18 cellular contexts compared by ENCODE assay signal in genomic region chr16:65523258-65523950, GRCh38.
DNase-seq lines count a peak whose midpoint lies in the region; ATAC-seq, FAIRE-seq and TF ChIP-seq lines count a peak whose summit lies in the region.
"Had no signal": no experiment of that assay in that cellular context is flagged by ENCODE, and none has a peak within 500 bp of the region (broad histone marks: within the 10 kb centered on the region; RNA-seq: fewer than 3 reads in every experiment).

No MANE protein-coding gene starts in this region.

- H3K27ac Mint-ChIP-seq in osteocyte (ENCODE audit: unreplicated experiment): peak overlapping the region; percentile 38
- H3K27ac Mint-ChIP-seq: B cell; CD4-positive, alpha-beta memory T cell had no signal

- peak overlapping the region; percentile 52 to 73 for H3K4me2 ChIP-seq in H1 (ENCODE audit: insufficient read depth in 1 of 2, low read depth in 2 of 2, low read length in 2 of 2)

- H3K14ac ChIP-seq in H1 (ENCODE audit: insufficient read length): no peak overlapping the region

- H2BK15ac ChIP-seq in H1 (ENCODE audit: low read length): no peak overlapping the region

- no peak overlapping the region for H2AK5ac ChIP-seq in H1 (ENCODE audit: low read depth, low read length)

- H2BK12ac ChIP-seq in H1 (ENCODE audit: low read depth, low read length): peak overlapping the region; percentile 30; the same call in 1 of the 2 replicates

- peaks cover 4 to 21% (median 18%) of the 10 kb centered on the region in 4 experiments; a peak in 4 of 7 replicates for H3K4me1 ChIP-seq in H1 (replicated peaks in 1 of 4; ENCODE audit: control insufficient read depth in 3 of 4, insufficient read depth in 4 of 4, low read length in 3 of 4)

- peaks cover 46% of the 10 kb centered on the region for H3K4me1 Mint-ChIP-seq in osteocyte (ENCODE audit: unreplicated experiment)
- H3K4me1 Mint-ChIP-seq: B cell; CD4-positive, alpha-beta memory T cell had no signal

- H3K23ac ChIP-seq in H1 (ENCODE audit: insufficient read length): no peak overlapping the region

- peak overlapping the region; percentile 33 for H4K5ac ChIP-seq in H1 (ENCODE audit: insufficient read length, low read depth, low read length)

- H2AFZ ChIP-seq in H1 (ENCODE audit: low read length): peak overlapping the region; percentile 48; the same call in 1 of the 2 replicates

- no peak overlapping the region for H3K4ac ChIP-seq in H1 (replicated peaks; ENCODE audit: insufficient read length, low read depth, low read length)

- peaks cover 4% of the 10 kb centered on the region for H3K36me3 Mint-ChIP-seq in osteocyte (ENCODE audit: unreplicated experiment)
- H3K36me3 Mint-ChIP-seq: CD4-positive, alpha-beta memory T cell had no signal

- H3K27ac ChIP-seq in H1 (ENCODE audit: low read depth, low read length): no peak overlapping the region
- H3K27ac ChIP-seq: 22Rv1 had no signal

- peak overlapping the region; percentile 73 for H3K18ac ChIP-seq in H1 (ENCODE audit: extremely low read depth, low read length)

- no peak for TF ChIP-seq RAD21 in H1 (IDR thresholded peaks at IDR 0.05 in 1 of 2, conservative IDR thresholded peaks at IDR 0.05 in 1 of 2; ENCODE audit: low read depth in 2 of 2, low read length in 2 of 2)

- no peak overlapping the region for H3K4me3 Mint-ChIP-seq in osteocyte (ENCODE audit: unreplicated experiment)
- H3K4me3 Mint-ChIP-seq: B cell; CD4-positive, alpha-beta memory T cell had no signal

- no peaks in the 10 kb centered on the region for H3K79me1 ChIP-seq in H1 (ENCODE audit: low read depth, low read length)

- H3K56ac ChIP-seq in H1 (replicated peaks; ENCODE audit: insufficient read length, low read depth, low read length): no peak overlapping the region

- no peak overlapping the region for H2BK5ac ChIP-seq in H1 (ENCODE audit: low read depth, low read length)

- CTCF ChIA-PET in H1 (lab: Charles Lee; ENCODE audit: partially characterized antibody): interaction anchor here (0.7 to 1.6 kb wide), 2 partner anchors 105 to 354 kb away, joined by 3 to 4 read pairs; no protein-coding TSS in a partner anchor

- H4K91ac ChIP-seq in H1 (replicated peaks; ENCODE audit: insufficient read length, low read length): peak overlapping the region; percentile 48

- 61% methylated on average over 6 of the region's 6 CpGs; no CpG with 5 or more reads in 1 of the 2 experiments for WGBS in H1 (ENCODE audit: extremely low coverage in 1 of 2, insufficient coverage in 1 of 2, insufficient read length in 1 of 2, insufficient replicate concordance in 2 of 2, low coverage in 1 of 2, low lambda C conversion rate in 2 of 2, missing lambda C conversion rate in 1 of 2), 2 experiments

- H3K79me2 ChIP-seq in H1 (ENCODE audit: control insufficient read depth in 1 of 2, insufficient read depth in 2 of 2, low read length in 2 of 2): no peaks in the 10 kb centered on the region

- H4K8ac ChIP-seq in H1 (ENCODE audit: extremely low read depth, insufficient read depth, low read length): no peak overlapping the region

- H3K27me3 Mint-ChIP-seq in osteocyte (ENCODE audit: unreplicated experiment): no peaks in the 10 kb centered on the region
- H3K27me3 Mint-ChIP-seq: B cell; CD4-positive, alpha-beta memory T cell had no signal

- no peak for TF ChIP-seq CTCF in H1 (IDR thresholded peaks at IDR 0.05; ENCODE audit: control extremely low read depth in 1 of 3, insufficient read depth in 1 of 3, low read depth in 1 of 3, low read length in 3 of 3)
- TF ChIP-seq CTCF in osteocyte (IDR thresholded peaks at IDR 0.05): no peak

- ATAC-seq in HG02884 (IDR thresholded peaks at IDR 0.05; ENCODE audit: unreplicated experiment): no peak
- ATAC-seq: HCT116 had no signal

- peaks cover 6% of the 10 kb centered on the region for H3K9me3 Mint-ChIP-seq in osteocyte (ENCODE audit: unreplicated experiment)

- H3K23me2 ChIP-seq in H1 (ENCODE audit: low read depth, low read length): no peaks in the 10 kb centered on the region

- no peaks in the 10 kb centered on the region for H3K36me3 ChIP-seq in H1 (ENCODE audit: control insufficient read depth in 2 of 4, insufficient read depth in 4 of 4, low read length in 3 of 4)

- no peaks in the 10 kb centered on the region for H4K20me1 ChIP-seq in H1 (replicated peaks in 1 of 2; ENCODE audit: control insufficient read depth in 1 of 2, insufficient read depth in 2 of 2, low read length in 2 of 2)

- H3K27me3 ChIP-seq in H1 (replicated peaks in 1 of 4; ENCODE audit: control insufficient read depth in 3 of 4, extremely low read depth in 1 of 4, insufficient read depth in 3 of 4, low read length in 3 of 4): no peaks in the 10 kb centered on the region; a peak in 1 of 7 replicates

- H2BK120ac ChIP-seq in H1 (replicated peaks; ENCODE audit: low read depth, low read length): no peak overlapping the region

- no peak for FAIRE-seq in H1 (lab: Jason Lieb, UNC)

- no peak for TF ChIP-seq POLR2A in H1 (IDR thresholded peaks at IDR 0.05; ENCODE audit: control extremely low read depth in 1 of 2, low read depth in 2 of 2, low read length in 2 of 2)

- H3K4me3 ChIP-seq in H1 (ENCODE audit: extremely low read depth in 1 of 4, insufficient read depth in 2 of 4, low read depth in 3 of 4, low read length in 4 of 4): peak overlapping the region in 1 of 4 experiments; percentile 12; a peak in 1 of 8 replicates

- DNase-seq in DMS153 (lab: John Stamatoyannopoulos, UW): peak; percentile 43
- no peak for DNase-seq in DMS153 treated with DMSO at 0.1 percent for 48 hours (lab: John Stamatoyannopoulos, UW; ENCODE audit: unreplicated experiment)
- peak; percentile 10 for DNase-seq in NCI-H345 (lab: John Stamatoyannopoulos, UW)
- no peak for DNase-seq in H1 (ENCODE audit: low read depth in 1 of 2, low spot score in 2 of 2)
- no peak for DNase-seq in osteocyte (ENCODE audit: extremely low spot score, unreplicated experiment)
- no peak for DNase-seq in middle frontal gyrus (ENCODE audit: extremely low spot score, low spot score)
- DNase-seq in stimulated activated CD4-positive, alpha-beta T cell treated with anti-CD3 and anti-CD28 coated beads, Interleukin-2, amount 100 ng/mL, for 48 hours: no peak
- DNase-seq: Calu3; CD4-positive, alpha-beta memory T cell; DMS79 treated with DMSO at 0.1 percent for 48 hours; KG1; NCI-H2081 treated with DMSO at 0.1 percent for 48 hours; NCI-H226; NCI-H774 had no signal

- POLR2A ChIA-PET in H1 (lab: Charles Lee; ENCODE audit: partially characterized antibody): no interaction called here

- H3K9ac ChIP-seq in H1 (replicated peaks in 1 of 4; ENCODE audit: extremely low read depth in 1 of 4, low read depth in 3 of 4, low read length in 3 of 4): no peak overlapping the region

- no peak for TF ChIP-seq EP300 in H1 (IDR thresholded peaks at IDR 0.05; ENCODE audit: borderline replicate concordance in 1 of 2, low read depth in 2 of 2, low read length in 2 of 2)

- H2BK20ac ChIP-seq in H1 (ENCODE audit: low read length): peak overlapping the region; percentile 50; the same call in 1 of the 2 replicates

- H3K9me3 ChIP-seq in H1 (ENCODE audit: insufficient read depth in 2 of 2, low read depth in 1 of 2, low read length in 1 of 2): 0 out of 4 replicates have a peak, but pooled peaks cover 0 to 2% of the 10 kb centered on the region in 2 experiments

TF ChIP-seq in H1, 55 proteins besides CTCF, POLR2A, EP300 and RAD21:
- TF ChIP-seq SP2 (IDR thresholded peaks at IDR 0.05; ENCODE audit: low read length): no peak
- no peak for TF ChIP-seq EZH2 (IDR thresholded peaks at IDR 0.05; ENCODE audit: low read depth, low read length, severe bottlenecking)
- TF ChIP-seq TAF7 (optimal IDR thresholded peaks at IDR 0.05; ENCODE audit: borderline replicate concordance, low read depth, low read length): no peak
- TF ChIP-seq ATF3 (IDR thresholded peaks at IDR 0.05; ENCODE audit: insufficient read depth, low read depth, low read length): no peak
- no peak for TF ChIP-seq CHD2 (IDR thresholded peaks at IDR 0.05; ENCODE audit: low read length)
- TF ChIP-seq GABPA (IDR thresholded peaks at IDR 0.05; ENCODE audit: borderline replicate concordance, insufficient read depth, low read length): no peak
- no peak for TF ChIP-seq USF2 (IDR thresholded peaks at IDR 0.05; ENCODE audit: low read length)
- no peak for TF ChIP-seq BRCA1 (IDR thresholded peaks at IDR 0.05; ENCODE audit: low read depth, low read length)
- no peak for TF ChIP-seq RFX5 (IDR thresholded peaks at IDR 0.05; ENCODE audit: borderline replicate concordance, low read depth, low read length)
- TF ChIP-seq JUND (IDR thresholded peaks at IDR 0.05; ENCODE audit: low read length): no peak
- no peak for TF ChIP-seq CTBP2 (IDR thresholded peaks at IDR 0.05; ENCODE audit: borderline replicate concordance, insufficient read depth, insufficient read length, low read length)
- TF ChIP-seq CREB1 (IDR thresholded peaks at IDR 0.05): no peak
- no peak for TF ChIP-seq ZNF274 (IDR thresholded peaks at IDR 0.05; ENCODE audit: borderline replicate concordance, extremely low read depth, low read length)
- no peak for TF ChIP-seq GTF2F1 (IDR thresholded peaks at IDR 0.05; ENCODE audit: borderline replicate concordance, low read depth, low read length)
- no peak for TF ChIP-seq POLR2AphosphoS5 (IDR thresholded peaks at IDR 0.05; ENCODE audit: low read depth, low read length)
- no peak for TF ChIP-seq E2F6 (IDR thresholded peaks at IDR 0.05)
- TF ChIP-seq FOSL1 (IDR thresholded peaks at IDR 0.05; ENCODE audit: insufficient read depth, low read depth, low read length): no peak
TF ChIP-seq in H1: peak in this region for 0.

Comparison
In these comparisons a context has a peak if more than half of its experiments do, and no peak if none do; other contexts are left out.
1. DNase-seq: peak in DMS153 (single experiment) and NCI-H345 (single experiment); none in DMS153 treated with DMSO at 0.1 percent for 48 hours (single experiment), H1 (0 of 2), osteocyte (single experiment), middle frontal gyrus (single experiment) and stimulated activated CD4-positive, alpha-beta T cell treated with anti-CD3 and anti-CD28 coated beads, Interleukin-2, amount 100 ng/mL, for 48 hours (0 of 2).